In the genomic region with DNA sequence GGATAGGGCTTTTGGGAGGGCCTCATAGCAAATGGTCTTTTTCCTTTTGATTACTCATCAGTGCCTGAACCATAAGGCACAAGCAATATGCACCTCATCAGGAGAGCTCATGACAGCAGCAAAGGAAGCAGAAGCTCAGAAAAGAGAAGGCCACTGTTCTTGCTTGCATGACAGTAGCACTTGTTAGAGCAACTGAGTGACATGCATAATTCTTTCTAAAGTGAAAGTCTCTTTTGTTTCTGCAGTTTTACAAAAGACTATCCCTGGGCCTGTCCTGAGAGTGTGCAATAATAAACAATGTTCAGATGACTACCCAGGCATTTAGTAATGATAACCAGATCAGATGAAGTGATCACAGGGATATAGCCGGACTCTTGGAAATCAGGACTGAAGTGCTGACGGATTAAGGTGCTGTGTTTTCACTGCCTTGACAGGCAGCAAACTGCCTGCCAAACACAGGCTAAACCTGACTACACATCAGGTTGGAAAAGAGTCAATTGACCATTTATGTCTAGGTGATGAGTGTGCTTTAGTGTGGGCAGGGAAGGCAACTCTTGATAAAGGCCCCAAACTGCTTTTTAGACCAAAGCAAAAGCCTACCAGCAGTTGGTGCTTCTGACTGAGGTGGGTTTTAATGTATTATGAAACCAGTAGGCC, we compare ENCODE assay signal across 21 cellular contexts.
A peak's percentile ranks its signal among the peaks of the same experiment; 100 is the strongest.
DNase-seq lines count a peak whose midpoint lies in the region; TF ChIP-seq lines count a peak whose summit lies in the region.
"Had no signal": no experiment of that assay in that cellular context is flagged by ENCODE, and none has a peak within 500 bp of the region (broad histone marks: within the 10 kb centered on the region; RNA-seq: fewer than 3 reads in every experiment).

No MANE protein-coding gene starts in this region.

- no peak for TF ChIP-seq POLR2A in ovary (IDR thresholded peaks at IDR 0.05)

- CTCF ChIA-PET in GM10248 (lab: Yijun Ruan, JAX), result no interaction called here
- CTCF ChIA-PET in SK-N-SH (lab: Yijun Ruan, JAX), result no interaction called here

- peak overlapping the region; percentile 61 for H3K27ac ChIP-seq in substantia nigra (ENCODE audit: low read depth, low read length, poor library complexity, severe bottlenecking)
- no peak overlapping the region for H3K27ac ChIP-seq in SK-N-SH (ENCODE audit: low read depth in 2 of 2, low read length in 1 of 2)
- H3K27ac ChIP-seq in ovary, result no peak overlapping the region
- H3K27ac ChIP-seq: C4-2B, SJCRH30 had no signal

- no peak overlapping the region for H3K4me2 ChIP-seq in SK-N-SH

- TF ChIP-seq EP300 in SK-N-SH (IDR thresholded peaks at IDR 0.05; ENCODE audit: borderline replicate concordance in 1 of 2, low read depth in 1 of 2, low read length in 1 of 2) (no peak), ovary (IDR thresholded peaks at IDR 0.05) (no peak)

- H3K9ac ChIP-seq in SK-N-SH, result no peak overlapping the region

- no peak for TF ChIP-seq CTCF in GM10248 (IDR thresholded peaks at IDR 0.05; ENCODE audit: control extremely low read depth, extremely low read depth, low read depth, missing control alignments)
- TF ChIP-seq CTCF in SK-N-SH (IDR thresholded peaks at IDR 0.05), result no peak
- TF ChIP-seq CTCF in ovary (IDR thresholded peaks at IDR 0.05), result no peak

- H2AFZ ChIP-seq in SK-N-SH (ENCODE audit: low read depth), result no peak overlapping the region

- H3F3A ChIP-seq in SK-N-SH (replicated peaks; ENCODE audit: insufficient read depth), result no peaks in the 10 kb centered on the region

- H3K4me3 ChIP-seq in SK-N-SH (ENCODE audit: low read depth in 2 of 2, low read length in 1 of 2), result no peak overlapping the region
- H3K4me3 ChIP-seq in ovary, result no peak overlapping the region
- H3K4me3 ChIP-seq: K562, SJCRH30 had no signal

- intact Hi-C loops in ovary (cut with DNase I), result no loop called here

- H3K4me1 ChIP-seq in SK-N-SH (ENCODE audit: control insufficient read depth in 1 of 2, insufficient read depth in 2 of 2, low read depth in 1 of 2, low read length in 1 of 2) (no peaks in the 10 kb centered on the region), ovary (ENCODE audit: insufficient read depth) (no peaks in the 10 kb centered on the region)
- H3K4me1 ChIP-seq: SJCRH30 had no signal

- no peak for TF ChIP-seq RAD21 in SK-N-SH (IDR thresholded peaks at IDR 0.05; ENCODE audit: low read length)

- H4K20me1 ChIP-seq in SK-N-SH (ENCODE audit: insufficient read depth), result no peaks in the 10 kb centered on the region

- no peaks in the 10 kb centered on the region for H3K79me2 ChIP-seq in SK-N-SH (ENCODE audit: insufficient read depth)

- H3K27me3 ChIP-seq in SK-N-SH (ENCODE audit: insufficient read depth) (no peaks in the 10 kb centered on the region), ovary (no peaks in the 10 kb centered on the region)
- H3K27me3 ChIP-seq: SJCRH30 had no signal

- no peaks in the 10 kb centered on the region for H3K9me2 ChIP-seq in SK-N-SH

- POLR2A ChIA-PET in GM10248 (lab: Yijun Ruan, JAX) (no interaction called here), SK-N-SH (lab: Yijun Ruan, JAX) (no interaction called here)

- no peaks in the 10 kb centered on the region for H3K9me3 ChIP-seq in SK-N-SH
- no peaks in the 10 kb centered on the region for H3K9me3 ChIP-seq in ovary
- H3K9me3 ChIP-seq: SJCRH30 had no signal

- WGBS in SK-N-SH (ENCODE audit: low lambda C conversion rate), result 3% methylated on average over 2 of the region's 2 CpGs
- WGBS in ovary, 3 donors, result 51 to 55% (median 54%) methylated on average over 2 of the region's 2 CpGs

- H3K36me3 ChIP-seq in SK-N-SH (replicated peaks in 1 of 2; ENCODE audit: control insufficient read depth in 1 of 2, insufficient read depth in 2 of 2, low read length in 1 of 2), result no peaks in the 10 kb centered on the region
- no peaks in the 10 kb centered on the region for H3K36me3 ChIP-seq in ovary
- H3K36me3 ChIP-seq: SJCRH30 had no signal

- in situ Hi-C loops in SK-MEL-5 (cut with HindIII; ENCODE audit: low pct_unique_long_range_greater_than_20kb, low sequenced_read_pairs), result no loop called here

- DNase-seq in COLO829 (ENCODE audit: low spot score), result peak; percentile 42
- peak; percentile 98 for DNase-seq in SK-MEL-5 (ENCODE audit: low read depth, low spot score)
- peak; percentile 1 for DNase-seq in inferior parietal cortex (ENCODE audit: extremely low spot score)
- peak in 12 of 49 donors; percentile 1 to 47 (median 8) for DNase-seq in substantia nigra (lab: John Stamatoyannopoulos, UW)
- no peak for DNase-seq in GM10248 (ENCODE audit: extremely low spot score)
- no peak for DNase-seq in SK-N-SH
- DNase-seq in ovary, result no peak
- DNase-seq: Calu3; CD8-positive, alpha-beta T cell; DND-41; Kasumi-1; MV-4-11; NCI-H1105; NCI-H1436 treated with DMSO at 0.1 percent for 48 hours; NCI-H187 treated with DMSO at 0.1 percent for 48 hours; NCI-H2171 treated with DMSO at 0.1 percent for 48 hours; NCI-H345; NCI-H510A treated with DMSO at 0.1 percent for 48 hours; SJCRH30 had no signal

TF ChIP-seq in SK-N-SH, 30 proteins besides CTCF, POLR2A, EP300 and RAD21 (continues in another document):
- TF ChIP-seq, protein P1, sequence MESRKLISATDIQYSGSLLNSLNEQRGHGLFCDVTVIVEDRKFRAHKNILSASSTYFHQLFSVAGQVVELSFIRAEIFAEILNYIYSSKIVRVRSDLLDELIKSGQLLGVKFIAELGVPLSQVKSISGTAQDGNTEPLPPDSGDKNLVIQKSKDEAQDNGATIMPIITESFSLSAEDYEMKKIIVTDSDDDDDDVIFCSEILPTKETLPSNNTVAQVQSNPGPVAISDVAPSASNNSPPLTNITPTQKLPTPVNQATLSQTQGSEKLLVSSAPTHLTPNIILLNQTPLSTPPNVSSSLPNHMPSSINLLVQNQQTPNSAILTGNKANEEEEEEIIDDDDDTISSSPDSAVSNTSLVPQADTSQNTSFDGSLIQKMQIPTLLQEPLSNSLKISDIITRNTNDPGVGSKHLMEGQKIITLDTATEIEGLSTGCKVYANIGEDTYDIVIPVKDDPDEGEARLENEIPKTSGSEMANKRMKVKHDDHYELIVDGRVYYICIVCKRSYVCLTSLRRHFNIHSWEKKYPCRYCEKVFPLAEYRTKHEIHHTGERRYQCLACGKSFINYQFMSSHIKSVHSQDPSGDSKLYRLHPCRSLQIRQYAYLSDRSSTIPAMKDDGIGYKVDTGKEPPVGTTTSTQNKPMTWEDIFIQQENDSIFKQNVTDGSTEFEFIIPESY (IDR thresholded peaks at IDR 0.05; ENCODE audit: borderline replicate concordance, low read depth), result no peak
- TF ChIP-seq GABPA (IDR thresholded peaks at IDR 0.05; ENCODE audit: low read depth), result no peak
- no peak for TF ChIP-seq MEF2A (IDR thresholded peaks at IDR 0.05; ENCODE audit: borderline replicate concordance, low read depth)
- TF ChIP-seq IRF3 (IDR thresholded peaks at IDR 0.05; ENCODE audit: low read depth, low read length), result no peak
- TF ChIP-seq, protein P2, sequence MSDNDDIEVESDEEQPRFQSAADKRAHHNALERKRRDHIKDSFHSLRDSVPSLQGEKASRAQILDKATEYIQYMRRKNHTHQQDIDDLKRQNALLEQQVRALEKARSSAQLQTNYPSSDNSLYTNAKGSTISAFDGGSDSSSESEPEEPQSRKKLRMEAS (IDR thresholded peaks at IDR 0.05; ENCODE audit: low read depth), result no peak
- TF ChIP-seq RCOR1 (IDR thresholded peaks at IDR 0.05; ENCODE audit: low read length), result no peak
- no peak for TF ChIP-seq EZH2phosphoT487 (IDR thresholded peaks at IDR 0.05; ENCODE audit: borderline replicate concordance, low read depth)
- no peak for TF ChIP-seq GATA2 (CRISPR knock-in tag; IDR thresholded peaks at IDR 0.05)
- no peak for TF ChIP-seq REST (IDR thresholded peaks at IDR 0.05; ENCODE audit: low read depth, low read length)
- no peak for TF ChIP-seq RXRA (IDR thresholded peaks at IDR 0.05; ENCODE audit: borderline replicate concordance, low read depth)
- TF ChIP-seq FOXJ3 (CRISPR knock-in tag; IDR thresholded peaks at IDR 0.05), result no peak
- TF ChIP-seq RFX5 (IDR thresholded peaks at IDR 0.05; ENCODE audit: low read length), result no peak
- TF ChIP-seq ELF1 (IDR thresholded peaks at IDR 0.05), result no peak
- no peak for TF ChIP-seq SMC3 (IDR thresholded peaks at IDR 0.05; ENCODE audit: low read depth, low read length)
- no peak for TF ChIP-seq TEAD4 (IDR thresholded peaks at IDR 0.05; ENCODE audit: borderline replicate concordance, insufficient read depth)
- TF ChIP-seq YY1 (IDR thresholded peaks at IDR 0.05; ENCODE audit: low read depth), result no peak
- no peak for TF ChIP-seq NRF1 (IDR thresholded peaks at IDR 0.05; ENCODE audit: low read depth, low read length)

Comparison
In these comparisons a context has a peak if more than half of its experiments do, and no peak if none do; other contexts are left out.
1. DNase-seq: peak in COLO829 (single experiment), SK-MEL-5 (single experiment) and inferior parietal cortex (single experiment); none in GM10248 (single experiment), SK-N-SH (single experiment) and ovary (0 of 5).